15 cellular contexts compared by ENCODE assay signal in the genomic region with DNA sequence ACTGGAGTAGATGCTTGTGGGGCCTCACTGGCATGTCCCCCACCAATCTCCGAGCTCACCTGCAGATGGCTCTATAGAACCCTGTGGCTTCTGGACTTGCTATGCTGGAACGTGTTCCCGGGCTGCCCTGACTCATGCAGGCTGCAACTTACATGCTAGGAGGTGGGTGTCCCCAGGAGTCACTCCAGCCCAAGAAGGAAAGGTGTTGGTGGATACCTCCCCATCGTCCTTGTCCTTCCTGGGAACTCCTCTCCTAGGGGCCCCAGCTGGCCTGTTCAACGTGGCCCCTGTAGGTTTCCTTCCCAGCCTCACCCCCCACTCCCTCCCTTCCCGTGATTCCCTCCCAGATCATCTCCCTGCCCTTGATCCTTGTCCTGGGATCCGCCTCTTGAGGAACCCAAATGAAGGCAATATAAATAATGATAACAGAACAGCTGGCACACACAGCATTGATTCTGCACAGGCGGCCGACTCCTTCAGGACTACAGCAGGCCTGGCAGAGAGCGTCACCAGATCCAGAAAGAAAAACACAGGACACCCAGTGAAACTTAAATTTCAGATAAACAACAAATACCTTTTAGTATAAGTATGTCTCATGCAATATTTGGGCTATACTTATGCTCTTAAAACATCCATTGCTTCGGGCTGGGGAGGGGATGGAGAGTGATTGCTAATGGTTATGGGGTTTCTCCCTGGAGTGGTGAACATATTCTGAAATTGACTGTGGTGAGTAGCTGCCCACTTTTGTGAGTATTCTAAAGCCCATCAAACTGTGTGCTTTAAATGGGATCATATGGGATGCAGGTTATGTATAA.
DNase-seq lines count a peak whose midpoint lies in the region; ATAC-seq and TF ChIP-seq lines count a peak whose summit lies in the region.
"Had no signal": no experiment of that assay in that cellular context is flagged by ENCODE, and none has a peak within 500 bp of the region (broad histone marks: within the 10 kb centered on the region; RNA-seq: fewer than 3 reads in every experiment).

No MANE protein-coding gene starts in this region.

- WGBS in mammary epithelial cell (ENCODE audit: low coverage, missing lambda C conversion rate): 66% methylated on average over 10 of the region's 11 CpGs

- peak; percentile 3 for DNase-seq in activated naive CD4-positive, alpha-beta T cell treated with anti-CD3 and anti-CD28 coated beads for 36 hours
- no peak for DNase-seq in activated naive CD4-positive, alpha-beta T cell (lab: John Stamatoyannopoulos, UW)
- DNase-seq in mammary epithelial cell (peak; percentile 53), left lobe of liver (ENCODE audit: low spot score) (peak; percentile 40), RPMI8226 (no peak), NCI-H2107 (lab: John Stamatoyannopoulos, UW) (no peak)
- DNase-seq: brain microvascular endothelial cell, endodermal cell, H7, NCI-H146 had no signal

- no peaks in the 10 kb centered on the region for H3K9me3 Mint-ChIP-seq in activated naive CD4-positive, alpha-beta T cell treated with anti-CD3 and anti-CD28 coated beads for 36 hours
- H3K9me3 Mint-ChIP-seq: activated T-helper 17 cell treated with anti-CD3 and anti-CD28 coated beads, Interleukin-2, amount 50 U/mL, for 72 hours; CD8-positive, alpha-beta memory T cell had no signal

- H4K20me1 ChIP-seq in mammary epithelial cell (ENCODE audit: insufficient read depth, low read length): no peaks in the 10 kb centered on the region

- no peaks in the 10 kb centered on the region for H3K79me2 ChIP-seq in mammary epithelial cell (ENCODE audit: insufficient read depth, low read length)

- H3K27me3 ChIP-seq in mammary epithelial cell (ENCODE audit: insufficient read depth, low read length) (no peaks in the 10 kb centered on the region), stomach smooth muscle (ENCODE audit: control insufficient read depth in 1 of 2, insufficient read depth in 2 of 2, low read length in 2 of 2) (no peaks in the 10 kb centered on the region)
- H3K27me3 ChIP-seq: brain microvascular endothelial cell, tibial nerve had no signal

- no peaks in the 10 kb centered on the region for H3K4me1 Mint-ChIP-seq in activated naive CD4-positive, alpha-beta T cell treated with anti-CD3 and anti-CD28 coated beads for 36 hours (ENCODE audit: low read depth)
- H3K4me1 Mint-ChIP-seq: activated T-helper 17 cell treated with anti-CD3 and anti-CD28 coated beads, Interleukin-2, amount 50 U/mL, for 72 hours; CD8-positive, alpha-beta memory T cell had no signal

- no peak overlapping the region for H3K27ac Mint-ChIP-seq in activated naive CD4-positive, alpha-beta T cell treated with anti-CD3 and anti-CD28 coated beads for 36 hours
- H3K27ac Mint-ChIP-seq: activated T-helper 17 cell treated with anti-CD3 and anti-CD28 coated beads, Interleukin-2, amount 50 U/mL, for 72 hours; endodermal cell had no signal

- CTCF ChIA-PET in activated naive CD4-positive, alpha-beta T cell treated with anti-CD3 and anti-CD28 coated beads for 36 hours (lab: Charles Lee): interaction anchor here (1.5 to 3.3 kb wide), 5 partner anchors 22 to 225 kb away, joined by 4 to 9 read pairs (median 5); no protein-coding TSS in a partner anchor
- CTCF ChIA-PET in mammary epithelial cell (lab: Charles Lee; ENCODE audit: low non-redundant PET): interaction anchor here (0.5 kb wide), 1 partner anchor 246 kb away, joined by 7 read pairs; no protein-coding TSS in a partner anchor

- H3K4me3 Mint-ChIP-seq in activated naive CD4-positive, alpha-beta T cell treated with anti-CD3 and anti-CD28 coated beads for 36 hours: no peak overlapping the region
- H3K4me3 Mint-ChIP-seq: activated T-helper 17 cell treated with anti-CD3 and anti-CD28 coated beads, Interleukin-2, amount 50 U/mL, for 72 hours; CD8-positive, alpha-beta memory T cell; endodermal cell had no signal

- ATAC-seq in left lobe of liver: no peak
- ATAC-seq in GM18498 (IDR thresholded peaks at IDR 0.05; ENCODE audit: unreplicated experiment): no peak
- ATAC-seq: activated T-helper 17 cell treated with anti-CD3 and anti-CD28 coated beads, Interleukin-2, amount 50 U/mL, for 72 hours had no signal

- H3K4me1 ChIP-seq in mammary epithelial cell (ENCODE audit: insufficient read depth, low read length) (peaks cover 48% of the 10 kb centered on the region), stomach smooth muscle (ENCODE audit: control insufficient read depth, insufficient read depth, low read length) (peaks cover 50% of the 10 kb centered on the region)

- H3K36me3 ChIP-seq in mammary epithelial cell (ENCODE audit: insufficient read depth, low read length): no peaks in the 10 kb centered on the region
- H3K36me3 ChIP-seq in stomach smooth muscle (ENCODE audit: control insufficient read depth in 2 of 2, insufficient read depth in 2 of 2, low read length in 2 of 2): no peaks in the 10 kb centered on the region
- H3K36me3 ChIP-seq: brain microvascular endothelial cell, tibial nerve had no signal

- dilution Hi-C loops in mammary epithelial cell (cut with HindIII; ENCODE audit: low sequenced_read_pairs): no loop called here

- H2AFZ ChIP-seq in mammary epithelial cell (ENCODE audit: low read depth, low read length): no peak overlapping the region

- H3K4me3 ChIP-seq in mammary epithelial cell (replicated peaks in 1 of 3; ENCODE audit: insufficient read depth in 1 of 3, low read depth in 2 of 3, low read length in 3 of 3): no peak overlapping the region
- H3K4me3 ChIP-seq in stomach smooth muscle (ENCODE audit: low read length in 2 of 2): no peak overlapping the region
- H3K4me3 ChIP-seq: tibial nerve had no signal

- peak in 1 of 2 donors; percentile 51 for TF ChIP-seq CTCF in mammary epithelial cell (conservative IDR thresholded peaks at IDR 0.05 in 1 of 2, IDR thresholded peaks at IDR 0.05 in 1 of 2; ENCODE audit: extremely low read depth in 1 of 2, insufficient read depth in 1 of 2, low read depth in 1 of 2, low read length in 2 of 2)

- no peak overlapping the region for H3K9ac ChIP-seq in mammary epithelial cell (ENCODE audit: insufficient read depth, low read length)
- H3K9ac ChIP-seq in stomach smooth muscle (ENCODE audit: low read length in 2 of 2): no peak overlapping the region

- H3K27me3 Mint-ChIP-seq in activated naive CD4-positive, alpha-beta T cell treated with anti-CD3 and anti-CD28 coated beads for 36 hours (ENCODE audit: low read depth): peaks cover 4% of the 10 kb centered on the region

- H3K9me3 ChIP-seq in mammary epithelial cell (replicated peaks; ENCODE audit: insufficient read depth, low read length) (no peaks in the 10 kb centered on the region), stomach smooth muscle (ENCODE audit: control insufficient read depth in 2 of 2, low read length in 2 of 2) (peaks cover 0 to 3% of the 10 kb centered on the region in 2 donors)
- H3K9me3 ChIP-seq: tibial nerve had no signal

- no TSS peak for BruUV-seq in mammary epithelial cell (replicated peaks; lab: Mats Ljungman, UMichigan)

- no peaks in the 10 kb centered on the region for H3K36me3 Mint-ChIP-seq in activated naive CD4-positive, alpha-beta T cell treated with anti-CD3 and anti-CD28 coated beads for 36 hours (ENCODE audit: low read depth)
- H3K36me3 Mint-ChIP-seq: CD8-positive, alpha-beta memory T cell had no signal

- H3K4me2 ChIP-seq in mammary epithelial cell (ENCODE audit: insufficient read depth, low read depth, low read length): no peak overlapping the region

- intact Hi-C loops in activated naive CD4-positive, alpha-beta T cell treated with anti-CD3 and anti-CD28 coated beads for 36 hours (cut with micrococcal nuclease): loop anchor here (10.0 kb wide), 1 partner anchor 323 kb away; no protein-coding TSS in a partner anchor
- intact Hi-C loops in mammary epithelial cell (cut with micrococcal nuclease): loop anchor here (10.0 kb wide), 2 partner anchors 163 to 363 kb away; a partner anchor contains a TSS

- in situ Hi-C loops in mammary epithelial cell (cut with MboI; ENCODE audit: low sequenced_read_pairs in 2 of 2): no loop called here

- H3K27ac ChIP-seq in mammary epithelial cell (ENCODE audit: insufficient read depth, low read depth, low read length) (no peak overlapping the region), stomach smooth muscle (ENCODE audit: low read length) (peak overlapping the region; percentile 46)

Comparison
In these comparisons a context has a peak if more than half of its experiments do, and no peak if none do; other contexts are left out.
1. DNase-seq: peak in activated naive CD4-positive, alpha-beta T cell treated with anti-CD3 and anti-CD28 coated beads for 36 hours (single experiment), mammary epithelial cell (single experiment) and left lobe of liver (single experiment); none in activated naive CD4-positive, alpha-beta T cell (0 of 4), RPMI8226 (single experiment) and NCI-H2107 (single experiment).